In the genomic region with DNA sequence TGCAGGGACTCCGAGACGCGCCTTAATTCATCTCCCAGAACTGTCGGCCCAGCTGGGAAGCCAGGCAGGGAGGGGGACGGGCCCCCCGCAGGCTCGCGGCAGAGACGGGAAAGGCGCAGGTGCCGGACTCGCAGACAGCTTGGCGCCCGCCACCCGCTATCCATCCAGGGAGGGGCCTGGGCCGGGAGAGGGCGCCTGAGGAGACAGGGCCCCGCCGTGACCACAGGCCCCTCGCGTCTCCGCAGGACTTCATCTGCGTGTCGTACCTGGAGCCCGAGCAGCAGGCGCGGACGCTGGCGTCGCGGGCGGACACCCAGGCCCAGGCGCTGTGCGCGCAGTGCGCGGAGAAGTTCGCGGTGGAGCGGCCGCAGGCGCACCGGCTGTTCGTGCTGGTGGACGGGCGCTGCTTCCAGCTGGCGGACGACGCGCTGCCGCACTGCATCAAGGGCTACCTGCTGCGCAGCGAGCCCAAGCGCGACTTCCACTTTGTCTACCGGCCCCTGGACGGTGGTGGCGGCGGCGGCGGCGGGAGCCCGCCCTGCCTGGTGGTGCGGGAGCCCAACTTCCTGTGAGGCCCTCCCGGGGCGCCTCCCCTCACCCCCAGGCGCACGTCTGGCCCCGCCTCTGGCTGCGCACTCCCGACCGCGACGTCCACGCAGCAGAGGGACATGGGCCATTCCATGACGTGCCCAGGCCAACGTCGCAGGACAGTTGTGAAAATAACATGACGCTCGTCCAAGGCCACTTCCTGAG, we compare ENCODE assay signal across 11 cellular contexts.
A peak's percentile ranks its signal among the peaks of the same experiment; 100 is the strongest.
DNase-seq lines count a peak whose midpoint lies in the region; ATAC-seq and TF ChIP-seq lines count a peak whose summit lies in the region.
"Had no signal": no experiment of that assay in that cellular context is flagged by ENCODE, and none has a peak within 500 bp of the region (broad histone marks: within the 10 kb centered on the region; RNA-seq: fewer than 3 reads in every experiment).

No MANE protein-coding gene starts in this region.

- peaks cover 0 to 42% (median 4%) of the 10 kb centered on the region in 3 donors for H3K36me3 ChIP-seq in esophagus squamous epithelium

- no peaks in the 10 kb centered on the region for H3K9me3 ChIP-seq in esophagus squamous epithelium

- peak overlapping the region in 1 of 4 donors; percentile 34 for H3K27ac ChIP-seq in esophagus squamous epithelium
- H3K27ac ChIP-seq: C4-2B had no signal

- H3K4me3 ChIP-seq in esophagus squamous epithelium, result peak overlapping the region; percentile 11 to 62 (median 39)

- TF ChIP-seq CTCF in esophagus squamous epithelium (IDR thresholded peaks at IDR 0.05), result no peak

- intact Hi-C loops in esophagus squamous epithelium (cut with DNase I), result loop anchor here (10.0 kb wide), 1 partner anchor 97 kb away; no protein-coding TSS in a partner anchor
- intact Hi-C loops in activated T-helper 2 cell treated with anti-CD3 and anti-CD28 coated beads, Interferon-gamma antibody, Interleukin-2, Interleukin-4, amounts not matched to agents 10 μg/mL and 5 μg/mL and 100 μg/mL, durations not matched to agents 14 hours and 24 hours and 36 hours (cut with micrococcal nuclease), result no loop called here

- no peaks in the 10 kb centered on the region for H3K4me1 Mint-ChIP-seq in activated T-helper 2 cell treated with anti-CD3 and anti-CD28 coated beads, Interferon-gamma antibody, Interleukin-2, Interleukin-4, amounts not matched to agents 10 μg/mL and 5 μg/mL and 100 μg/mL, durations not matched to agents 14 hours and 24 hours and 36 hours (ENCODE audit: low read depth)

- no peaks in the 10 kb centered on the region for H3K27me3 Mint-ChIP-seq in activated T-helper 2 cell treated with anti-CD3 and anti-CD28 coated beads, Interferon-gamma antibody, Interleukin-2, Interleukin-4, amounts not matched to agents 10 μg/mL and 5 μg/mL and 100 μg/mL, durations not matched to agents 14 hours and 24 hours and 36 hours (ENCODE audit: low read depth)

- H3K27me3 ChIP-seq in esophagus squamous epithelium, result peaks cover 0 to 15% (median 0%) of the 10 kb centered on the region in 4 donors

- H3K36me3 Mint-ChIP-seq in activated T-helper 2 cell treated with anti-CD3 and anti-CD28 coated beads, Interferon-gamma antibody, Interleukin-2, Interleukin-4, amounts not matched to agents 10 μg/mL and 5 μg/mL and 100 μg/mL, durations not matched to agents 14 hours and 24 hours and 36 hours (ENCODE audit: low read depth), result peaks cover 12% of the 10 kb centered on the region

- ATAC-seq in HG03520 (IDR thresholded peaks at IDR 0.05; ENCODE audit: unreplicated experiment), result no peak

- H3K4me3 Mint-ChIP-seq in activated T-helper 2 cell treated with anti-CD3 and anti-CD28 coated beads, Interferon-gamma antibody, Interleukin-2, Interleukin-4, amounts not matched to agents 10 μg/mL and 5 μg/mL and 100 μg/mL, durations not matched to agents 14 hours and 24 hours and 36 hours (ENCODE audit: low read depth), result no peak overlapping the region

- no peak overlapping the region for H3K27ac Mint-ChIP-seq in activated T-helper 2 cell treated with anti-CD3 and anti-CD28 coated beads, Interferon-gamma antibody, Interleukin-2, Interleukin-4, amounts not matched to agents 10 μg/mL and 5 μg/mL and 100 μg/mL, durations not matched to agents 14 hours and 24 hours and 36 hours

- TF ChIP-seq POLR2A in esophagus squamous epithelium (IDR thresholded peaks at IDR 0.05), result no peak

- no peaks in the 10 kb centered on the region for H3K9me3 Mint-ChIP-seq in activated T-helper 2 cell treated with anti-CD3 and anti-CD28 coated beads, Interferon-gamma antibody, Interleukin-2, Interleukin-4, amounts not matched to agents 10 μg/mL and 5 μg/mL and 100 μg/mL, durations not matched to agents 14 hours and 24 hours and 36 hours

- peaks cover 20 to 32% (median 20%) of the 10 kb centered on the region in 3 donors for H3K4me1 ChIP-seq in esophagus squamous epithelium

- WGBS in esophagus squamous epithelium, 2 donors, result 50 to 57% methylated on average over 2 to 3 of the region's 80 CpGs

- DNase-seq in DMS114 treated with DMSO at 0.1 percent for 48 hours (lab: John Stamatoyannopoulos, UW; ENCODE audit: unreplicated experiment), result peak; percentile 30
- peak; percentile 53 for DNase-seq in NCI-H510A (lab: John Stamatoyannopoulos, UW)
- no peak for DNase-seq in esophagus squamous epithelium (lab: John Stamatoyannopoulos, UW)
- DNase-seq in occipital lobe (lab: John Stamatoyannopoulos, UW), result peak; percentile 28
- DNase-seq in SIG-M5 treated with dmso at 0.1 percent for 504 hours (lab: John Stamatoyannopoulos, UW; ENCODE audit: unreplicated experiment), result no peak
- DNase-seq in A172 (ENCODE audit: low spot score), result no peak
- no peak for DNase-seq in activated T-helper 2 cell treated with anti-CD3 and anti-CD28 coated beads, Interferon-gamma antibody, Interleukin-2, Interleukin-4, amounts not matched to agents 10 μg/mL and 5 μg/mL and 100 μg/mL, durations not matched to agents 14 hours and 24 hours and 36 hours (ENCODE audit: low spot score)
- DNase-seq: activated CD4-positive, alpha-beta T cell treated with anti-CD3 and anti-CD28 coated beads for 1 hour; stimulated activated CD4-positive, alpha-beta T cell treated with anti-CD3 and anti-CD28 coated beads, Interleukin-4, amount 100 ng/mL, for 1 hour had no signal

Comparison
In these comparisons a context has a peak if more than half of its experiments do, and no peak if none do; other contexts are left out.
1. DNase-seq: peak in DMS114 treated with DMSO at 0.1 percent for 48 hours (single experiment), NCI-H510A (single experiment) and occipital lobe (single experiment); none in esophagus squamous epithelium (single experiment), SIG-M5 treated with dmso at 0.1 percent for 504 hours (single experiment), A172 (single experiment) and activated T-helper 2 cell treated with anti-CD3 and anti-CD28 coated beads, Interferon-gamma antibody, Interleukin-2, Interleukin-4, amounts not matched to agents 10 μg/mL and 5 μg/mL and 100 μg/mL, durations not matched to agents 14 hours and 24 hours and 36 hours (single experiment).